Comparison of ENCODE assay signal across 25 cellular contexts in genomic region chr14:92033912-92034687, GRCh38. TPM values are rescaled to one million over a fixed set of nuclear protein-coding genes. Genes with fewer than 3 reads are reported as not detected.
DNase-seq lines count a peak whose midpoint lies in the region; ATAC-seq and TF ChIP-seq lines count a peak whose summit lies in the region.
"Had no signal": no experiment of that assay in that cellular context is flagged by ENCODE, and none has a peak within 500 bp of the region (broad histone marks: within the 10 kb centered on the region; RNA-seq: fewer than 3 reads in every experiment).

No MANE protein-coding gene starts in this region.

- WGBS in right lobe of liver (ENCODE audit: insufficient coverage, low coverage, low lambda C conversion rate, missing lambda C conversion rate), result 61% methylated on average over 11 of the region's 11 CpGs
- WGBS in stomach, 5 donors, result 35 to 69% (median 49%) methylated on average over 11 of the region's 11 CpGs

- DNase-seq in activated naive CD4-positive, alpha-beta T cell treated with Interleukin-2 at 50 U/mL for 16 hours, result no peak
- DNase-seq in activated CD8-positive, alpha-beta T cell treated with anti-CD3 and anti-CD28 coated beads, Interleukin-2, amount 10 ng/mL, durations not matched to agents 7 days and 5 days, result no peak
- DNase-seq in right lobe of liver, result no peak
- DNase-seq in stomach, result peak; percentile 38
- DNase-seq in stimulated activated CD4-positive, alpha-beta T cell treated with anti-CD3 and anti-CD28 coated beads, Interleukin-2, amount 100 ng/mL, for 24 hours, result no peak
- DNase-seq in dedifferentiated amniotic fluid mesenchymal stem cell (ENCODE audit: extremely low spot score), result no peak
- DNase-seq in NCI-H2196 treated with DMSO at 0.1 percent for 48 hours (lab: John Stamatoyannopoulos, UW; ENCODE audit: unreplicated experiment), result no peak
- DNase-seq: activated CD4-positive, alpha-beta T cell treated with anti-CD3 and anti-CD28 coated beads for 48 hours; activated CD8-positive, alpha-beta memory T cell treated with anti-CD3 and anti-CD28 coated beads, Interleukin-2, amount 50 U/mL, for 4 hours; activated gamma-delta T cell; aorta; Calu3; central memory CD4-positive, alpha-beta T cell; foreskin fibroblast; hippocampal formation; NCI-H1092 treated with DMSO at 0.1 percent for 48 hours; NCI-H1930; NCI-H446; occipital lobe; PC-3; stimulated activated CD4-positive, alpha-beta T cell treated with anti-CD3 and anti-CD28 coated beads, Interleukin-4, amount 100 ng/mL, for 24 hours; transverse colon had no signal

- peaks cover 53% of the 10 kb centered on the region for H3K4me1 Mint-ChIP-seq in activated naive CD4-positive, alpha-beta T cell treated with anti-CD3 and anti-CD28 coated beads, Interleukin-2, amount 50 U/mL, for 24 hours
- H3K4me1 Mint-ChIP-seq in activated CD8-positive, alpha-beta T cell treated with anti-CD3 and anti-CD28 coated beads, Interleukin-2, amount 10 ng/mL, durations not matched to agents 7 days and 5 days (ENCODE audit: low read depth), result peaks cover 36% of the 10 kb centered on the region

- H3K9me3 ChIP-seq in right lobe of liver (no peaks in the 10 kb centered on the region), stomach (no peaks in the 10 kb centered on the region)
- H3K9me3 ChIP-seq: A549, transverse colon had no signal

- TF ChIP-seq CTCF in right lobe of liver (IDR thresholded peaks at IDR 0.05) (no peak), stomach (IDR thresholded peaks at IDR 0.05) (no peak)

- H3K4me1 ChIP-seq in right lobe of liver (peaks cover 0 to 28% (median 14%) of the 10 kb centered on the region in 4 donors), stomach (peaks cover 6 to 72% (median 54%) of the 10 kb centered on the region in 4 donors)

- H3K4me3 ChIP-seq in right lobe of liver (no peak overlapping the region), stomach (no peak overlapping the region)
- H3K4me3 ChIP-seq: A549, transverse colon had no signal

- no peak for TF ChIP-seq EP300 in stomach (IDR thresholded peaks at IDR 0.05)

- POLR2A ChIA-PET in activated CD8-positive, alpha-beta T cell treated with anti-CD3 and anti-CD28 coated beads, Interleukin-2, amount 10 ng/mL, durations not matched to agents 7 days and 5 days (lab: Charles Lee), result interaction anchor here (0.6 kb wide), 1 partner anchor 104 kb away, joined by 3 read pairs; no protein-coding TSS in a partner anchor

- H3K36me3 Mint-ChIP-seq in activated naive CD4-positive, alpha-beta T cell treated with anti-CD3 and anti-CD28 coated beads, Interleukin-2, amount 50 U/mL, for 24 hours, result peaks cover 5% of the 10 kb centered on the region
- peaks cover 19% of the 10 kb centered on the region for H3K36me3 Mint-ChIP-seq in activated CD8-positive, alpha-beta T cell treated with anti-CD3 and anti-CD28 coated beads, Interleukin-2, amount 10 ng/mL, durations not matched to agents 7 days and 5 days (ENCODE audit: low read depth)

- no peaks in the 10 kb centered on the region for H3K9me3 Mint-ChIP-seq in activated naive CD4-positive, alpha-beta T cell treated with anti-CD3 and anti-CD28 coated beads, Interleukin-2, amount 50 U/mL, for 24 hours
- no peaks in the 10 kb centered on the region for H3K9me3 Mint-ChIP-seq in activated CD8-positive, alpha-beta T cell treated with anti-CD3 and anti-CD28 coated beads, Interleukin-2, amount 10 ng/mL, durations not matched to agents 7 days and 5 days (ENCODE audit: insufficient read depth)

- intact Hi-C loops in right lobe of liver (cut with DNase I), result no loop called here
- intact Hi-C loops in stomach (cut with DNase I; ENCODE audit: low total_unique reads), result no loop called here

- H3K27me3 Mint-ChIP-seq in activated naive CD4-positive, alpha-beta T cell treated with anti-CD3 and anti-CD28 coated beads, Interleukin-2, amount 50 U/mL, for 24 hours, result no peaks in the 10 kb centered on the region
- H3K27me3 Mint-ChIP-seq in activated CD8-positive, alpha-beta T cell treated with anti-CD3 and anti-CD28 coated beads, Interleukin-2, amount 10 ng/mL, durations not matched to agents 7 days and 5 days (ENCODE audit: low read depth), result no peaks in the 10 kb centered on the region
- H3K27me3 Mint-ChIP-seq: B cell had no signal

- ATAC-seq in activated CD8-positive, alpha-beta T cell treated with anti-CD3 and anti-CD28 coated beads, Interleukin-2, amount 10 ng/mL, durations not matched to agents 7 days and 5 days, result no peak
- peak; percentile 32 to 62 (median 62) for ATAC-seq in right lobe of liver
- ATAC-seq: A549, PC-3 had no signal

- no peak overlapping the region for H3K4me3 Mint-ChIP-seq in activated naive CD4-positive, alpha-beta T cell treated with anti-CD3 and anti-CD28 coated beads, Interleukin-2, amount 50 U/mL, for 24 hours
- H3K4me3 Mint-ChIP-seq in activated CD8-positive, alpha-beta T cell treated with anti-CD3 and anti-CD28 coated beads, Interleukin-2, amount 10 ng/mL, durations not matched to agents 7 days and 5 days, result no peak overlapping the region
- H3K4me3 Mint-ChIP-seq: B cell had no signal

- H3K27me3 ChIP-seq in right lobe of liver, result no peaks in the 10 kb centered on the region
- H3K27me3 ChIP-seq in stomach, result no peaks in the 10 kb centered on the region
- H3K27me3 ChIP-seq: transverse colon had no signal

- no peak for TF ChIP-seq POLR2A in right lobe of liver (IDR thresholded peaks at IDR 0.05)
- TF ChIP-seq POLR2A in stomach (IDR thresholded peaks at IDR 0.05), result no peak

- H3K27ac ChIP-seq in right lobe of liver, result no peak overlapping the region
- H3K27ac ChIP-seq in stomach, result peak overlapping the region; percentile 78 to 94 (median 82)
- H3K27ac ChIP-seq: A549, transverse colon had no signal

- CTCF ChIA-PET in activated CD8-positive, alpha-beta T cell treated with anti-CD3 and anti-CD28 coated beads, Interleukin-2, amount 10 ng/mL, durations not matched to agents 7 days and 5 days (lab: Charles Lee), result interaction anchor here (0.9 to 2.3 kb wide), 2 partner anchors 11 to 73 kb away, joined by 3 to 7 read pairs; partner anchors contain the start of gene ATXN3

- peaks cover 0 to 19% (median 5%) of the 10 kb centered on the region in 4 donors for H3K36me3 ChIP-seq in right lobe of liver
- peaks cover 9 to 37% (median 36%) of the 10 kb centered on the region in 4 donors for H3K36me3 ChIP-seq in stomach

- peak overlapping the region; percentile 63 for H3K27ac Mint-ChIP-seq in activated naive CD4-positive, alpha-beta T cell treated with anti-CD3 and anti-CD28 coated beads, Interleukin-2, amount 50 U/mL, for 24 hours
- H3K27ac Mint-ChIP-seq in activated CD8-positive, alpha-beta T cell treated with anti-CD3 and anti-CD28 coated beads, Interleukin-2, amount 10 ng/mL, durations not matched to agents 7 days and 5 days, result peak overlapping the region; percentile 33
- H3K27ac Mint-ChIP-seq: B cell had no signal

RNA-seq across cellular contexts. Expression of gene TRIP11, which starts 5.8 kb away (rescaled TPM):
- total RNA-seq in activated CD8-positive, alpha-beta T cell treated with anti-CD3 and anti-CD28 coated beads, Interleukin-2, amount 10 ng/mL, durations not matched to agents 7 days and 5 days, result 10 to 100 TPM; 43.6 to 44.5 TPM
- total RNA-seq in right lobe of liver (10 to 100 TPM; 18.4 to 36.1 (median 33.2) TPM), stomach (100 to 1,000 TPM in 1 of 5 donors, 10 to 100 TPM in 4; 20.9 to 135 (median 62.6) TPM)
- polyA plus RNA-seq in stomach, result 1 to 10 TPM; 3.5 to 3.8 (median 3.8) TPM

Comparison
In these comparisons a context has a peak if more than half of its experiments do, and no peak if none do; other contexts are left out.
1. H3K27ac ChIP-seq: peak in stomach (5 of 5); none in right lobe of liver (0 of 3).